ENCODE assay signal across 26 cellular contexts in genomic region chr7:110871856-110872255, GRCh38.
"Had no signal": no experiment of that assay in that cellular context is flagged by ENCODE, and none has a peak within 500 bp of the region (broad histone marks: within the 10 kb centered on the region; RNA-seq: fewer than 3 reads in every experiment).

No MANE protein-coding gene starts in this region.

- H3K27ac Mint-ChIP-seq: activated CD8-positive, alpha-beta T cell treated with anti-CD3 and anti-CD28 coated beads for 36 hours; activated naive CD8-positive, alpha-beta T cell; activated T-helper 17 cell treated with anti-CD3 and anti-CD28 coated beads, Interleukin-2, amount 50 U/mL, for 72 hours; dendritic cell treated with granulocyte-macrophage colony-stimulating factor and Interleukin-4, amounts not matched to agents 40 ng/mL and 50 ng/mL, for 4 days; endodermal cell had no signal

- H3K27me3 Mint-ChIP-seq: activated CD8-positive, alpha-beta T cell treated with anti-CD3 and anti-CD28 coated beads for 36 hours; activated naive CD8-positive, alpha-beta T cell; activated T-helper 17 cell treated with anti-CD3 and anti-CD28 coated beads, Interleukin-2, amount 50 U/mL, for 72 hours; central memory CD8-positive, alpha-beta T cell; dendritic cell treated with granulocyte-macrophage colony-stimulating factor and Interleukin-4, amounts not matched to agents 40 ng/mL and 50 ng/mL, for 4 days had no signal

- H3K9me3 Mint-ChIP-seq: activated CD8-positive, alpha-beta T cell treated with anti-CD3 and anti-CD28 coated beads for 36 hours; central memory CD8-positive, alpha-beta T cell; dendritic cell treated with granulocyte-macrophage colony-stimulating factor and Interleukin-4, amounts not matched to agents 40 ng/mL and 50 ng/mL, for 4 days; endodermal cell had no signal

- H3K27me3 ChIP-seq: brain microvascular endothelial cell, dorsolateral prefrontal cortex had no signal

- ATAC-seq: activated CD8-positive, alpha-beta T cell treated with anti-CD3 and anti-CD28 coated beads for 36 hours; activated T-cell treated with anti-CD3 and anti-CD28 coated beads, Interleukin-2, amount 50 U/mL, for 4 hours; activated T-helper 17 cell treated with anti-CD3 and anti-CD28 coated beads, Interleukin-2, amount 50 U/mL, for 72 hours; esophagus mucosa had no signal

- DNase-seq: activated CD4-positive, alpha-beta T cell treated with anti-CD3 and anti-CD28 coated beads for 1 hour; activated CD4-positive, alpha-beta T cell treated with anti-CD3 and anti-CD28 coated beads for 4 hours; activated CD4-positive, alpha-beta T cell treated with anti-CD3 and anti-CD28 coated beads, Interleukin-2, amount 50 U/mL, for 1 hour; activated CD4-positive, alpha-beta T cell treated with anti-CD3 and anti-CD28 coated beads, Interleukin-2, amount 50 U/mL, for 48 hours; activated CD8-positive, alpha-beta memory T cell treated with anti-CD3 and anti-CD28 coated beads for 24 hours; activated CD8-positive, alpha-beta T cell treated with anti-CD3 and anti-CD28 coated beads for 36 hours; activated effector memory CD4-positive, alpha-beta T cell treated with Interleukin-2 at 50 U/mL for 16 hours; activated gamma-delta T cell treated with Interleukin-2 at 50 U/mL for 16 hours; activated naive CD4-positive, alpha-beta T cell treated with anti-CD3 and anti-CD28 coated beads, Interleukin-2, amount 50 U/mL, for 16 hours; activated naive CD4-positive, alpha-beta T cell treated with Interleukin-2 at 50 U/mL for 16 hours; activated T-cell treated with anti-CD3 and anti-CD28 coated beads, Interleukin-2, amount 50 U/mL, for 4 hours; amniotic stem cell; anterior cingulate cortex; brain microvascular endothelial cell; dorsolateral prefrontal cortex; effector memory CD4-positive, alpha-beta T cell; endodermal cell; foreskin fibroblast; head of caudate nucleus; T-helper 2 cell had no signal

- H3K4me3 ChIP-seq: coronary artery, dorsolateral prefrontal cortex had no signal

- H3K36me3 ChIP-seq: brain microvascular endothelial cell had no signal

- H3K4me1 Mint-ChIP-seq: activated T-helper 17 cell treated with anti-CD3 and anti-CD28 coated beads, Interleukin-2, amount 50 U/mL, for 72 hours; central memory CD8-positive, alpha-beta T cell; endodermal cell had no signal

- H3K4me3 Mint-ChIP-seq: activated CD8-positive, alpha-beta T cell treated with anti-CD3 and anti-CD28 coated beads for 36 hours; activated naive CD8-positive, alpha-beta T cell; activated T-cell treated with anti-CD3 and anti-CD28 coated beads, Interleukin-2, amount 50 U/mL, for 4 hours; activated T-helper 17 cell treated with anti-CD3 and anti-CD28 coated beads, Interleukin-2, amount 50 U/mL, for 72 hours; central memory CD8-positive, alpha-beta T cell; dendritic cell treated with granulocyte-macrophage colony-stimulating factor and Interleukin-4, amounts not matched to agents 40 ng/mL and 50 ng/mL, for 4 days; endodermal cell had no signal

- H3K27ac ChIP-seq: brain microvascular endothelial cell, coronary artery, dorsolateral prefrontal cortex had no signal
